Comparison of ENCODE assay signal across 8 cellular contexts in the genomic region with DNA sequence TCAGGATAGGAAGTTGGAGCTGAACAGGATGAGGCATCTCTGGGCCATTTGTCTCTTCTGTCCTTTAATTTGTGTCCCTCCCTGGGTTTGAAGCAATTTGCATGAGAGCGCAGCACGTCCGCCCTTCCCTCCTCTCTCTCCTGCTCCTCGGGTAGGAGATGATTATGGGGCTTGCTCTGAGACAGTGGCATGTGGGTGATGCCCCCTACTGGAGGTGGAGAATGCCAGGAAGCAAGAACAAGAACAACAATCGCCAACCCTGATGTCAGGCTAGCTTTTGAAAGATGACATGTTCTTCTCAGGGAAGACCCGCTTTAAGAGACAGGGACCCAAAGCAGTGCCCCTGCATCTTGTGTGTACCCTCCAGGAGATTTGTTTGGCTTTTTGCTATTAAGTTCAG.
A peak's percentile ranks its signal among the peaks of the same experiment; 100 is the strongest.
DNase-seq lines count a peak whose midpoint lies in the region; ATAC-seq, FAIRE-seq and TF ChIP-seq lines count a peak whose summit lies in the region.

No MANE protein-coding gene starts in this region.

- FAIRE-seq in D721Med (lab: Jason Lieb, UNC), result no peak

- POLR2A ChIA-PET in HEK293 (lab: Yijun Ruan, JAX), result no interaction called here
- POLR2A ChIA-PET in naive thymus-derived CD8-positive, alpha-beta T cell (lab: Charles Lee), result no interaction called here

- no peaks in the 10 kb centered on the region for H3K36me3 ChIP-seq in HEK293 (ENCODE audit: control insufficient read depth in 2 of 2, insufficient read depth in 1 of 2, low read length in 2 of 2)
- no peaks in the 10 kb centered on the region for H3K36me3 ChIP-seq in SJCRH30

- H3K4me1 Mint-ChIP-seq in naive thymus-derived CD8-positive, alpha-beta T cell, result no peaks in the 10 kb centered on the region

- no peaks in the 10 kb centered on the region for H3K36me3 Mint-ChIP-seq in naive thymus-derived CD8-positive, alpha-beta T cell

- peaks cover 0 to 2% (median 0%) of the 10 kb centered on the region in 9 donors for H3K9me3 Mint-ChIP-seq in naive thymus-derived CD8-positive, alpha-beta T cell

- CTCF ChIA-PET in HEK293 (lab: Yijun Ruan, JAX), result interaction anchor here (0.6 to 3.3 kb wide), 9 partner anchors 11 to 588 kb away, joined by 3 to 15 read pairs (median 3); no protein-coding TSS in a partner anchor

- no peaks in the 10 kb centered on the region for H3K27me3 ChIP-seq in SJCRH30

- H3K4me1 ChIP-seq in HEK293 (ENCODE audit: control insufficient read depth, insufficient read depth, low read length), result peaks cover 7% of the 10 kb centered on the region; the same call in 1 of the 2 replicates
- H3K4me1 ChIP-seq in SJCRH30, result no peaks in the 10 kb centered on the region

- peaks cover 0 to 17% (median 5%) of the 10 kb centered on the region in 5 donors for H3K27me3 Mint-ChIP-seq in naive thymus-derived CD8-positive, alpha-beta T cell

- no peaks in the 10 kb centered on the region for H3K9me3 ChIP-seq in HEK293 (ENCODE audit: control insufficient read depth, insufficient read depth, low read depth, low read length)
- peaks cover 6% of the 10 kb centered on the region; the same call in 1 of the 2 replicates for H3K9me3 ChIP-seq in SJCRH30 (replicated peaks)

- TF ChIP-seq CTCF in D721Med (IDR thresholded peaks at IDR 0.05; ENCODE audit: insufficient read depth, missing control alignments) (peak; percentile 60), HEK293 (tag by site-specific recombination; IDR thresholded peaks at IDR 0.05) (peak; percentile 26; the same call in 1 of the 2 replicates)

- H3K4me3 Mint-ChIP-seq in naive thymus-derived CD8-positive, alpha-beta T cell, result no peak overlapping the region

- H3K27ac Mint-ChIP-seq in naive thymus-derived CD8-positive, alpha-beta T cell, result no peak overlapping the region

- no peak for ATAC-seq in naive thymus-derived CD8-positive, alpha-beta T cell

- DNase-seq in D721Med (ENCODE audit: insufficient read length, low spot score), result no peak
- DNase-seq in SJCRH30, result peak; percentile 20 to 29
- peak; percentile 64 for DNase-seq in iPS DF 19.7 (ENCODE audit: low read depth, low spot score)
- DNase-seq in activated CD4-positive, CD25-positive, alpha-beta regulatory T cell (lab: John Stamatoyannopoulos, UW), result no peak
- DNase-seq in HK-2 (ENCODE audit: unreplicated experiment), result no peak
- no peak for DNase-seq in SHP77 treated with DMSO at 0.1 percent for 48 hours (lab: John Stamatoyannopoulos, UW)
- DNase-seq in naive thymus-derived CD8-positive, alpha-beta T cell, result no peak

- H3K27ac ChIP-seq in HEK293 (ENCODE audit: extremely low read depth, low read depth, low read length) (no peak overlapping the region), SJCRH30 (no peak overlapping the region)

- H3K4me3 ChIP-seq in HEK293 (ENCODE audit: low read depth, low read length) (no peak overlapping the region), SJCRH30 (no peak overlapping the region)

TF ChIP-seq in HEK293, 187 proteins besides CTCF, POLR2A, EP300 and RAD21:
- TF ChIP-seq, protein P1, sequence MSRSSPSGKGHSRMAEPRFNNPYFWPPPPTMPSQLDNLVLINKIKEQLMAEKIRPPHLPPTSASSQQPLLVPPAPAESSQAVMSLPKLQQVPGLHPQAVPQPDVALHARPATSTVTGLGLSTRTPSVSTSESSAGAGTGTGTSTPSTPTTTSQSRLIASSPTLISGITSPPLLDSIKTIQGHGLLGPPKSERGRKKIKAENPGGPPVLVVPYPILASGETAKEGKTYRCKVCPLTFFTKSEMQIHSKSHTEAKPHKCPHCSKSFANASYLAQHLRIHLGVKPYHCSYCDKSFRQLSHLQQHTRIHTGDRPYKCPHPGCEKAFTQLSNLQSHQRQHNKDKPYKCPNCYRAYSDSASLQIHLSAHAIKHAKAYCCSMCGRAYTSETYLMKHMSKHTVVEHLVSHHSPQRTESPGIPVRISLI (tag by site-specific recombination; IDR thresholded peaks at IDR 0.05), result no peak
- peak; percentile 51 for TF ChIP-seq ZNF654 (tag by site-specific recombination; IDR thresholded peaks at IDR 0.05; ENCODE audit: low read depth)
- TF ChIP-seq, protein P2, sequence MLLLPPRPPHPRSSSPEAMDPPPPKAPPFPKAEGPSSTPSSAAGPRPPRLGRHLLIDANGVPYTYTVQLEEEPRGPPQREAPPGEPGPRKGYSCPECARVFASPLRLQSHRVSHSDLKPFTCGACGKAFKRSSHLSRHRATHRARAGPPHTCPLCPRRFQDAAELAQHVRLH (tag by site-specific recombination; IDR thresholded peaks at IDR 0.05), result peak; percentile 39; the same call in 1 of the 2 replicates
- no peak for TF ChIP-seq GLI2 (tag by site-specific recombination; IDR thresholded peaks at IDR 0.05; ENCODE audit: borderline replicate concordance, low read depth)
- TF ChIP-seq, protein P3, sequence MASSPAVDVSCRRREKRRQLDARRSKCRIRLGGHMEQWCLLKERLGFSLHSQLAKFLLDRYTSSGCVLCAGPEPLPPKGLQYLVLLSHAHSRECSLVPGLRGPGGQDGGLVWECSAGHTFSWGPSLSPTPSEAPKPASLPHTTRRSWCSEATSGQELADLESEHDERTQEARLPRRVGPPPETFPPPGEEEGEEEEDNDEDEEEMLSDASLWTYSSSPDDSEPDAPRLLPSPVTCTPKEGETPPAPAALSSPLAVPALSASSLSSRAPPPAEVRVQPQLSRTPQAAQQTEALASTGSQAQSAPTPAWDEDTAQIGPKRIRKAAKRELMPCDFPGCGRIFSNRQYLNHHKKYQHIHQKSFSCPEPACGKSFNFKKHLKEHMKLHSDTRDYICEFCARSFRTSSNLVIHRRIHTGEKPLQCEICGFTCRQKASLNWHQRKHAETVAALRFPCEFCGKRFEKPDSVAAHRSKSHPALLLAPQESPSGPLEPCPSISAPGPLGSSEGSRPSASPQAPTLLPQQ (tag by site-specific recombination; IDR thresholded peaks at IDR 0.05), result no peak
- TF ChIP-seq ZNF24 (tag by site-specific recombination; IDR thresholded peaks at IDR 0.05), result no peak

Comparison
In these comparisons a context has a peak if more than half of its experiments do, and no peak if none do; other contexts are left out.
1. DNase-seq: peak in SJCRH30 (2 of 2) and iPS DF 19.7 (single experiment); none in D721Med (single experiment), activated CD4-positive, CD25-positive, alpha-beta regulatory T cell (0 of 4), HK-2 (single experiment), SHP77 treated with DMSO at 0.1 percent for 48 hours (single experiment) and naive thymus-derived CD8-positive, alpha-beta T cell (0 of 10).